Comparison of ENCODE assay signal across 8 cellular contexts in the genomic region with DNA sequence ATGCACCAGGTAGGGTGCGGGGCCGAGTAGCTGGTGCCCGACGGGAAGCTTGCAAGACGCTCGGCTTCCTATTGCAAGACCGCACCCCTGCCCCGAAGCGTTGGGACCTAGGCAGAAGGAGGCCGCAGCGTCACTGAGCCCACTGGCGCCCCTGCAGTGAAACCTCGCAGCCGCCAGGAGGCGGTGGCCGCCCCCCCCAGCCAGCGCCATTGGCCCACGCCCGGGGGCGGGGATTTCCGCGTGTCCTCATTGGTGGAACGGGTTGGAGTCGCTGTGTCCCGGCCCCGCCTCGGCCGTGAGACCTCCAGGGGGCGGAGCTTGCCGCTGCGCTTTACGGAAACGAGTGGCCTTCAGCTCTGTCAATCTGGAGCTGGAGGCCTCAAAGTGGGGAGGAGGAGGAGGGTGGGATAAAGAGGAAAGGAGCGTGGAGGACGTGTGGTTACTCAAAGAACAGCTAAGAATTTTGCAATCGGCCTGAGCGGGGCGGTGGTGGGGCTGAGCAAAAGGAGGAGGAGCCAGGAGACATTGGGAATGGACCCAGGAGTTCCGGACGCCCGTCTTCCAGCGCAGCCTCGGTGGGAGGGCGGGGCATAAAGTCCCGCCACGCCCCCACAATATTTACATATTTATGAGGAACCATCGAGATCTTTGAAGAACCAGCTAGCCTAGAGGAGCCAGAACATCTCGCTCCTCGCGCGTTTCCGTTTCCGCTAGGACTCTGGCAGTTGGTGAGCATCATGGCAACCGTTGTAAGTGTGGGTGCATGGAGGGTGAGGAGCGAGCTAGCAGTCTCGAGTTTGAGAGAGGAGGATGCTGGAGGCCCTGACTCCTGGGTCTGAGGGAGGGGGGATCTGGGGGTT. TPM values are rescaled to one million over a fixed set of nuclear protein-coding genes. Genes with fewer than 3 reads are reported as not detected.
DNase-seq lines count a peak whose midpoint lies in the region; ATAC-seq lines count a peak whose summit lies in the region.

A gene (minus strand): TSS at position 135 of the 860 bp plus-strand sequence. CDS start 197 bp downstream, outside the sequence.
A gene (plus strand): TSS at position 713 of the 860 bp plus-strand sequence. CDS start 25 bp downstream, at position 738.

- peak within 1 kb of the TSS; percentile 81 to 100 (median 90) for H3K4me3 ChIP-seq in BLaER1 treated with 17β-estradiol and CSF1 and Interleukin-3, amounts not matched to agents 10 nM and 100 nM

- peaks cover 4 to 37% (median 23%) of the 10 kb centered on the region in 11 experiments for H3K36me3 ChIP-seq in BLaER1 treated with 17β-estradiol and CSF1 and Interleukin-3, amounts not matched to agents 10 nM and 100 nM

- peak within 1 kb of the TSS; percentile 96 to 100 (median 99) for H3K4me2 ChIP-seq in BLaER1 treated with 17β-estradiol and CSF1 and Interleukin-3, amounts not matched to agents 10 nM and 100 nM

- H3K9me3 ChIP-seq in BLaER1 treated with 17β-estradiol and CSF1 and Interleukin-3, amounts not matched to agents 10 nM and 100 nM (replicated peaks in 1 of 11) = no peaks in the 10 kb centered on the region

- H3K27me3 ChIP-seq in BLaER1 treated with 17β-estradiol and CSF1 and Interleukin-3, amounts not matched to agents 10 nM and 100 nM = no peaks in the 10 kb centered on the region

- H4K20me1 ChIP-seq in BLaER1 treated with 17β-estradiol and CSF1 and Interleukin-3, amounts not matched to agents 10 nM and 100 nM = peaks cover 21 to 81% (median 66%) of the 10 kb centered on the region in 11 experiments; a peak in 21 of 22 replicates

- peak within 1 kb of the TSS; percentile 68 to 97 (median 91) for H3K27ac ChIP-seq in BLaER1 treated with 17β-estradiol and CSF1 and Interleukin-3, amounts not matched to agents 10 nM and 100 nM

- ATAC-seq in GM19324 (IDR thresholded peaks at IDR 0.05; ENCODE audit: low FRiP score, unreplicated experiment) = peak; percentile 88
- peak; percentile 85 for ATAC-seq in HG03520 (IDR thresholded peaks at IDR 0.05; ENCODE audit: unreplicated experiment)
- peak; percentile 89 for ATAC-seq in left lobe of liver

- H3K9ac ChIP-seq in BLaER1 treated with 17β-estradiol and CSF1 and Interleukin-3, amounts not matched to agents 10 nM and 100 nM = peak within 1 kb of the TSS; percentile 88 to 98 (median 92)

- DNase-seq in NCI-H69 (lab: John Stamatoyannopoulos, UW) = peak; percentile 100
- DNase-seq in activated CD4-positive, alpha-beta T cell treated with anti-CD3 and anti-CD28 coated beads, Interleukin-2, amount 50 U/mL, for 1 hour = peak; percentile 99
- DNase-seq in dedifferentiated amniotic fluid mesenchymal stem cell (ENCODE audit: extremely low spot score) = peak; percentile 99
- DNase-seq in left lobe of liver (ENCODE audit: low spot score) = peak; percentile 99
- DNase-seq in stimulated activated CD4-positive, alpha-beta T cell treated with anti-CD3 and anti-CD28 coated beads, Interleukin-2, amount 100 ng/mL, for 48 hours = peak; percentile 99

- H3K4me1 ChIP-seq in BLaER1 treated with 17β-estradiol and CSF1 and Interleukin-3, amounts not matched to agents 10 nM and 100 nM = peaks cover 55 to 68% (median 59%) of the 10 kb centered on the region in 10 experiments

RNA-seq across cellular contexts. Expression of the first gene that starts in this region (rescaled TPM):
- 13.6 TPM for total RNA-seq in left lobe of liver

RNA-seq across cellular contexts. Expression of the second gene that starts in this region (rescaled TPM):
- total RNA-seq in left lobe of liver = 34.3 TPM

Comparison
In these comparisons a context has a peak if more than half of its experiments do, and no peak if none do; other contexts are left out.
1. Peak in every context shown above with its lines: DNase-seq, ATAC-seq, H3K4me3 ChIP-seq and H3K27ac ChIP-seq.